ENCODE assay signal across 14 cellular contexts in the genomic region with DNA sequence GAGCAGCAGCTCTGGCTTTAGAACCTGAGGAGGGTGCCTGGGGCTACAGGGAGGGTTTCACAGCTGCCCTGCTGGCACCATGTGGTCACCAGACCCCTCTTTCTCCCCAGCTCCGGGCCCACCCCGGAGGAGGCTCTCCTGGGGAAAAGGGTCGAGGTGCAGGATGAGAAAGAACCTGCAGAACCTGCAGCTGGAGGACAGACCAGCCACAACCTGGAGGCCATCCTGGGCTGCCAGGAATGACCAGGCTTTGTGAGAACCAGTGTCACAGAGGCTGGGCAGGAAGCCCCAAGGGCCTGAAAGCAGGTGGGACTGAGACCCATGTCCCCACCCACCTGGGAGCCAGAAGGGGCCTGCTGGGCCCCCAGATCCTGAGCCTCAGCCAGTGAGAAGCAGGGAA. TPM values are rescaled to one million over a fixed set of nuclear protein-coding genes. Genes with fewer than 3 reads are reported as not detected.
DNase-seq lines count a peak whose midpoint lies in the region; ATAC-seq and TF ChIP-seq lines count a peak whose summit lies in the region.
"Had no signal": no experiment of that assay in that cellular context is flagged by ENCODE, and none has a peak within 500 bp of the region (broad histone marks: within the 10 kb centered on the region; RNA-seq: fewer than 3 reads in every experiment).

No MANE protein-coding gene starts in this region.

- no peak overlapping the region for H2AK5ac ChIP-seq in mesenchymal stem cell (ENCODE audit: low read length, severe bottlenecking)

- H3K27ac Mint-ChIP-seq in activated naive CD4-positive, alpha-beta T cell treated with anti-CD3 and anti-CD28 coated beads, Interleukin-2, amount 50 U/mL, for 72 hours = peak overlapping the region; percentile 86 to 99
- H3K27ac Mint-ChIP-seq in activated T-cell treated with anti-CD3 and anti-CD28 coated beads, Interleukin-2, amount 50 U/mL, for 72 hours = peak overlapping the region; percentile 98
- H3K27ac Mint-ChIP-seq in osteocyte (ENCODE audit: unreplicated experiment) = no peak overlapping the region

- peak overlapping the region in 1 of 2 experiments; percentile 6 for H3K4ac ChIP-seq in mesenchymal stem cell (ENCODE audit: low read depth in 1 of 2, low read length in 2 of 2)

- H3K27me3 ChIP-seq in mesenchymal stem cell (ENCODE audit: control insufficient read depth in 1 of 2, insufficient read depth in 1 of 2, low read length in 2 of 2) = no peaks in the 10 kb centered on the region
- H3K27me3 ChIP-seq: spleen had no signal

- H3K9me3 Mint-ChIP-seq in activated naive CD4-positive, alpha-beta T cell treated with anti-CD3 and anti-CD28 coated beads, Interleukin-2, amount 50 U/mL, for 72 hours = peaks cover 0 to 5% of the 10 kb centered on the region in 2 donors
- no peaks in the 10 kb centered on the region for H3K9me3 Mint-ChIP-seq in activated T-cell treated with anti-CD3 and anti-CD28 coated beads, Interleukin-2, amount 50 U/mL, for 72 hours
- no peaks in the 10 kb centered on the region for H3K9me3 Mint-ChIP-seq in osteocyte (ENCODE audit: unreplicated experiment)

- H3K4me2 ChIP-seq in mesenchymal stem cell (ENCODE audit: low read length, poor library complexity, severe bottlenecking) = no peak overlapping the region

- H4K8ac ChIP-seq in mesenchymal stem cell (ENCODE audit: low read length) = peak overlapping the region; percentile 43

- peak overlapping the region; percentile 76 for H4K91ac ChIP-seq in mesenchymal stem cell (ENCODE audit: low read length)

- peak overlapping the region; percentile 85 to 93 for H3K4me3 Mint-ChIP-seq in activated T-cell treated with anti-CD3 and anti-CD28 coated beads, Interleukin-2, amount 50 U/mL, for 72 hours
- no peak overlapping the region for H3K4me3 Mint-ChIP-seq in osteocyte (ENCODE audit: unreplicated experiment)

- H3K79me1 ChIP-seq in mesenchymal stem cell (replicated peaks; ENCODE audit: low read length, poor library complexity, severe bottlenecking) = peaks cover 39% of the 10 kb centered on the region

- H3K27ac ChIP-seq in mesenchymal stem cell (ENCODE audit: low read length, poor library complexity, severe bottlenecking) (no peak overlapping the region), urinary bladder (ENCODE audit: low read depth) (peak overlapping the region; percentile 59)
- H3K27ac ChIP-seq: WERI-Rb-1 had no signal

- peaks cover 0 to 20% of the 10 kb centered on the region in 2 experiments for H3K36me3 ChIP-seq in mesenchymal stem cell (ENCODE audit: control insufficient read depth in 1 of 2, insufficient read depth in 2 of 2, low read depth in 1 of 2, low read length in 2 of 2)
- no peaks in the 10 kb centered on the region for H3K36me3 ChIP-seq in urinary bladder (ENCODE audit: insufficient read depth)

- H2AFZ ChIP-seq in mesenchymal stem cell (ENCODE audit: low read depth, low read length) = no peak overlapping the region

- peak overlapping the region; percentile 0 to 40 for H2BK12ac ChIP-seq in mesenchymal stem cell (ENCODE audit: low read length in 2 of 2)

- H3K36me3 Mint-ChIP-seq in activated naive CD4-positive, alpha-beta T cell treated with anti-CD3 and anti-CD28 coated beads, Interleukin-2, amount 50 U/mL, for 72 hours = peaks cover 32 to 81% of the 10 kb centered on the region in 2 donors
- peaks cover 26 to 44% of the 10 kb centered on the region in 2 donors for H3K36me3 Mint-ChIP-seq in activated T-cell treated with anti-CD3 and anti-CD28 coated beads, Interleukin-2, amount 50 U/mL, for 72 hours (ENCODE audit: insufficient read depth in 2 of 2)
- H3K36me3 Mint-ChIP-seq in osteocyte (ENCODE audit: unreplicated experiment) = no peaks in the 10 kb centered on the region

- H3K9me3 ChIP-seq in mesenchymal stem cell (ENCODE audit: control insufficient read depth, low read length) = no peaks in the 10 kb centered on the region
- H3K9me3 ChIP-seq: spleen had no signal

- H3K23ac ChIP-seq in mesenchymal stem cell (ENCODE audit: low read length in 2 of 2) = no peak overlapping the region

- WGBS in mesenchymal stem cell = 95% methylated on average over 3 of the region's 3 CpGs
- WGBS in urinary bladder = 71% methylated on average over 3 of the region's 3 CpGs

- no peak for TF ChIP-seq CTCF in osteocyte (IDR thresholded peaks at IDR 0.05)

- no peak overlapping the region for H3K14ac ChIP-seq in mesenchymal stem cell (ENCODE audit: low read length in 2 of 2)

- no peak for ATAC-seq in activated naive CD4-positive, alpha-beta T cell treated with anti-CD3 and anti-CD28 coated beads, Interleukin-2, amount 50 U/mL, for 72 hours
- no peak for ATAC-seq in activated T-cell treated with anti-CD3 and anti-CD28 coated beads, Interleukin-2, amount 50 U/mL, for 72 hours (replicated peaks in 1 of 2)

- H3K4me1 Mint-ChIP-seq in activated T-cell treated with anti-CD3 and anti-CD28 coated beads, Interleukin-2, amount 50 U/mL, for 72 hours (ENCODE audit: low read depth) = peaks cover 94% of the 10 kb centered on the region
- H3K4me1 Mint-ChIP-seq in osteocyte (ENCODE audit: unreplicated experiment) = peaks cover 8% of the 10 kb centered on the region

- no peak overlapping the region for H2BK15ac ChIP-seq in mesenchymal stem cell (ENCODE audit: low read depth, poor library complexity, severe bottlenecking)

- H2BK120ac ChIP-seq in mesenchymal stem cell (ENCODE audit: low read depth, low read length) = peak overlapping the region; percentile 39

- H3K18ac ChIP-seq in mesenchymal stem cell (ENCODE audit: low read depth in 1 of 2, low read length in 2 of 2) = peak overlapping the region; percentile 9 to 13

- H3K27me3 Mint-ChIP-seq in activated T-cell treated with anti-CD3 and anti-CD28 coated beads, Interleukin-2, amount 50 U/mL, for 72 hours (ENCODE audit: low read depth) = no peaks in the 10 kb centered on the region
- no peaks in the 10 kb centered on the region for H3K27me3 Mint-ChIP-seq in osteocyte (ENCODE audit: unreplicated experiment)

- H3K9ac ChIP-seq in mesenchymal stem cell (ENCODE audit: low read length) = no peak overlapping the region

- DNase-seq in activated naive CD4-positive, alpha-beta T cell treated with anti-CD3 and anti-CD28 coated beads, Interleukin-2, amount 50 U/mL, for 72 hours (ENCODE audit: low spot score in 2 of 2) = no peak
- no peak for DNase-seq in activated naive CD4-positive, alpha-beta T cell treated with Interleukin-2 at 50 U/mL for 16 hours
- DNase-seq in activated T-cell treated with anti-CD3 and anti-CD28 coated beads, Interleukin-2, amount 50 U/mL, for 72 hours = no peak
- DNase-seq in mesenchymal stem cell (no peak), NCI-H446 treated with DMSO at 0.1 percent for 48 hours (lab: John Stamatoyannopoulos, UW) (no peak), NCI-H2107 (lab: John Stamatoyannopoulos, UW) (no peak), osteocyte (ENCODE audit: extremely low spot score, unreplicated experiment) (no peak)
- DNase-seq: DMS53; kidney glomerular epithelial cell; NCI-H1048; spleen; stimulated activated naive CD4-positive, alpha-beta T cell treated with Interleukin-2 at 50 U/mL for 16 hours; WERI-Rb-1 had no signal

- H3K4me3 ChIP-seq in mesenchymal stem cell (ENCODE audit: insufficient read depth in 1 of 2, low read depth in 1 of 2, low read length in 2 of 2) (no peak overlapping the region), urinary bladder (ENCODE audit: low read depth, low read length) (no peak overlapping the region)
- H3K4me3 ChIP-seq: spleen had no signal

- H3K4me1 ChIP-seq in mesenchymal stem cell (ENCODE audit: control insufficient read depth, insufficient read depth, low read depth, low read length) (peaks cover 23% of the 10 kb centered on the region), urinary bladder (ENCODE audit: insufficient read depth) (peaks cover 5% of the 10 kb centered on the region)

- H2BK5ac ChIP-seq in mesenchymal stem cell (ENCODE audit: low read depth, low read length, poor library complexity, severe bottlenecking) = no peak overlapping the region

RNA-seq across cellular contexts. Expression of a gene that starts 23.0 kb away (rescaled TPM):
- total RNA-seq in activated naive CD4-positive, alpha-beta T cell treated with anti-CD3 and anti-CD28 coated beads, Interleukin-2, amount 50 U/mL, for 72 hours = 100 to 1,000 TPM; 211 to 278 TPM
- total RNA-seq in activated T-cell treated with anti-CD3 and anti-CD28 coated beads, Interleukin-2, amount 50 U/mL, for 72 hours = 100 to 1,000 TPM; 182 to 198 TPM
- polyA plus RNA-seq in mesenchymal stem cell (2013, experiment 1 of 2) = 3.2 TPM
- 3.2 TPM for polyA plus RNA-seq in mesenchymal stem cell (2013, experiment 2 of 2)
- 14.0 TPM for total RNA-seq in urinary bladder
- polyA plus RNA-seq in urinary bladder = 9.1 TPM
- total RNA-seq in osteocyte = 2.0 and 2.2 TPM in 2 replicates

Comparison
In these comparisons a context has a peak if more than half of its experiments do, and no peak if none do; other contexts are left out.
1. RNA of a gene that starts 23.0 kb away (total RNA-seq): 211 to 278 TPM in activated naive CD4-positive, alpha-beta T cell treated with anti-CD3 and anti-CD28 coated beads, Interleukin-2, amount 50 U/mL, for 72 hours and 182 to 198 TPM in activated T-cell treated with anti-CD3 and anti-CD28 coated beads, Interleukin-2, amount 50 U/mL, for 72 hours; 14.0 TPM in urinary bladder (single experiment) and 2.0 to 2.2 TPM in osteocyte; every median in the first group is over 10 times any median in the second.